In genomic region chr2:53403836-53404413, GRCh38 we compare ENCODE assay signal across 11 cellular contexts.
A peak's percentile ranks its signal among the peaks of the same experiment; 100 is the strongest.
DNase-seq lines count a peak whose midpoint lies in the region; ATAC-seq and TF ChIP-seq lines count a peak whose summit lies in the region.
"Had no signal": no experiment of that assay in that cellular context is flagged by ENCODE, and none has a peak within 500 bp of the region (broad histone marks: within the 10 kb centered on the region; RNA-seq: fewer than 3 reads in every experiment).

No MANE protein-coding gene starts in this region.

- H3K9me3 Mint-ChIP-seq in activated naive CD4-positive, alpha-beta T cell treated with anti-CD3 and anti-CD28 coated beads for 36 hours = peaks cover 3% of the 10 kb centered on the region

- ATAC-seq in GM18520 (IDR thresholded peaks at IDR 0.05; ENCODE audit: unreplicated experiment) = peak; percentile 61
- ATAC-seq in HG02885 (IDR thresholded peaks at IDR 0.05; ENCODE audit: poor library complexity, unreplicated experiment) = peak; percentile 66
- ATAC-seq in GM19328 (IDR thresholded peaks at IDR 0.05; ENCODE audit: unreplicated experiment) = no peak

- H3K4me3 Mint-ChIP-seq in activated naive CD4-positive, alpha-beta T cell treated with anti-CD3 and anti-CD28 coated beads for 36 hours = no peak overlapping the region

- H3K27ac Mint-ChIP-seq in activated naive CD4-positive, alpha-beta T cell treated with anti-CD3 and anti-CD28 coated beads for 36 hours = no peak overlapping the region

- no peaks in the 10 kb centered on the region for H3K27me3 Mint-ChIP-seq in activated naive CD4-positive, alpha-beta T cell treated with anti-CD3 and anti-CD28 coated beads for 36 hours (ENCODE audit: low read depth)

- no peaks in the 10 kb centered on the region for H3K36me3 Mint-ChIP-seq in activated naive CD4-positive, alpha-beta T cell treated with anti-CD3 and anti-CD28 coated beads for 36 hours (ENCODE audit: low read depth)

- DNase-seq in SK-MEL-5 (ENCODE audit: low read depth, low spot score) (peak; percentile 38), kidney tubule cell (ENCODE audit: low spot score) (peak; percentile 90), SIG-M5 (lab: John Stamatoyannopoulos, UW) (no peak), erythroblast (lab: John Stamatoyannopoulos, UW) (no peak)
- DNase-seq in activated naive CD4-positive, alpha-beta T cell treated with anti-CD3 and anti-CD28 coated beads for 36 hours = no peak
- DNase-seq: esophagus squamous epithelium, GDM1, NCI-H1930 had no signal

- intact Hi-C loops in activated naive CD4-positive, alpha-beta T cell treated with anti-CD3 and anti-CD28 coated beads for 36 hours (cut with micrococcal nuclease) = loop anchor here (5.0 kb wide), 1 partner anchor 348 kb away; no protein-coding TSS in a partner anchor

- CTCF ChIA-PET in activated naive CD4-positive, alpha-beta T cell treated with anti-CD3 and anti-CD28 coated beads for 36 hours (lab: Charles Lee) = no interaction called here

- in situ Hi-C loops in SK-MEL-5 (cut with HindIII; ENCODE audit: low pct_unique_long_range_greater_than_20kb, low sequenced_read_pairs) = no loop called here

- no peaks in the 10 kb centered on the region for H3K4me1 Mint-ChIP-seq in activated naive CD4-positive, alpha-beta T cell treated with anti-CD3 and anti-CD28 coated beads for 36 hours (ENCODE audit: low read depth)

- no peak for TF ChIP-seq POLR2A in erythroblast (IDR thresholded peaks at IDR 0.05; ENCODE audit: low read length)

Comparison
In these comparisons a context has a peak if more than half of its experiments do, and no peak if none do; other contexts are left out.
1. DNase-seq: peak in SK-MEL-5 (single experiment) and kidney tubule cell (single experiment); none in SIG-M5 (single experiment), activated naive CD4-positive, alpha-beta T cell treated with anti-CD3 and anti-CD28 coated beads for 36 hours (single experiment) and erythroblast (0 of 2).